19 cellular contexts compared by ENCODE assay signal in genomic region chr3:34878488-34878887, GRCh38.
"Had no signal": no experiment of that assay in that cellular context is flagged by ENCODE, and none has a peak within 500 bp of the region (broad histone marks: within the 10 kb centered on the region; RNA-seq: fewer than 3 reads in every experiment).

No MANE protein-coding gene starts in this region.

- ATAC-seq: psoas muscle; right cardiac atrium; right lobe of liver; stimulated activated effector memory CD8-positive, alpha-beta T cell treated with anti-CD3 and anti-CD28 coated beads, Interleukin-12 subunit alpha, Interleukin-12 subunit beta, amount 100 ng/mL, for 72 hours; stimulated activated naive B cell treated with anti-CD40 and anti-IgM and Interleukin-4, amounts not matched to agents 10 μg/mL and 1 μg/mL and 100 μg/mL, for 72 hours had no signal

- DNase-seq: occipital lobe; ovary; posterior cingulate gyrus; psoas muscle; right cardiac atrium; right lobe of liver; sigmoid colon; small intestine; stimulated activated CD4-positive, alpha-beta T cell treated with anti-CD3 and anti-CD28 coated beads, Interleukin-15, amount 100 ng/mL, for 24 hours; stimulated activated CD4-positive, alpha-beta T cell treated with anti-CD3 and anti-CD28 coated beads, Interleukin-2, amount 100 ng/mL, for 24 hours; stimulated activated CD4-positive, alpha-beta T cell treated with anti-CD3 and anti-CD28 coated beads, Interleukin-2, amount 100 ng/mL, for 48 hours; stimulated activated CD4-positive, alpha-beta T cell treated with anti-CD3 and anti-CD28 coated beads, Interleukin-4, amount 100 ng/mL, for 24 hours; stimulated activated naive B cell treated with anti-CD40 and anti-IgM and Interleukin-4, amounts not matched to agents 10 μg/mL and 1 μg/mL and 100 μg/mL, for 72 hours; stimulated activated naive CD4-positive, alpha-beta T cell treated with Interleukin-2 at 50 U/mL for 16 hours; stomach; thyroid gland; trophoblast cell; upper lobe of left lung had no signal
